Comparison of ENCODE assay signal across 21 cellular contexts in the genomic region with DNA sequence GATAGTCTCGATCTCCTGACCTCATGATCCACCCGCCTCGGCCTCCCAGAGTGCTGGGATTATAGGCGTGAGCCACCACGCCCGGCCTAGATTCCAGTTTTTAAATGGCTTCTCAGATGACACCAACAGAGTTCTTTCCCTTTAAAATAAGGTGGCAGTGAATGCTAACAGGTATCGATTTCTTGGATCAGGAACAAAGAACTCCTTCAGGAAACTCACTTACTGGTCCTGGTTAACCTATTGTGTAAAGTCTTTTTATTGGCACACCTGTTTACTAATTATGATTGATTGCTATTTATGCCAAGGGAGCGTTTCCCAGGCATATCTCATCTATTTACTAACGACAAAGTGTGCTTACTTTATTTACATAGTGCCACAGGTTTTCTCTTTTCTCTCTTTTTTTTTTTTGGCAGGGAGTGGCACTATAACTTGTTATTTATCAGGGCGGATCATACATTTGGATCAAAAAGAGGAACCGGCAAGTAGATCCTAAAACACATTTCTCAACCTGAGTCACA.
DNase-seq lines count a peak whose midpoint lies in the region; TF ChIP-seq lines count a peak whose summit lies in the region.
"Had no signal": no experiment of that assay in that cellular context is flagged by ENCODE, and none has a peak within 500 bp of the region (broad histone marks: within the 10 kb centered on the region; RNA-seq: fewer than 3 reads in every experiment).

No MANE protein-coding gene starts in this region.

- H3K9me3 ChIP-seq in SK-N-SH = no peaks in the 10 kb centered on the region
- H3K9me3 ChIP-seq: colonic mucosa, neutrophil had no signal

- peaks cover 12% of the 10 kb centered on the region for H3K4me1 Mint-ChIP-seq in progenitor cell of endocrine pancreas (ENCODE audit: low read depth)
- H3K4me1 Mint-ChIP-seq: activated naive CD4-positive, alpha-beta T cell treated with anti-CD3 and anti-CD28 coated beads, Interleukin-2, amount 50 U/mL, for 24 hours; CD4-positive, CD25-positive, alpha-beta regulatory T cell; memory B cell had no signal

- TF ChIP-seq CTCF in progenitor cell of endocrine pancreas (IDR thresholded peaks at IDR 0.05; ENCODE audit: unreplicated experiment) (no peak), SK-N-SH (IDR thresholded peaks at IDR 0.05) (no peak)

- H3K27ac Mint-ChIP-seq in progenitor cell of endocrine pancreas = peak overlapping the region; percentile 76
- H3K27ac Mint-ChIP-seq: activated CD4-positive, alpha-beta T cell treated with anti-CD3 and anti-CD28 coated beads, Interleukin-2, amount 10 ng/mL, durations not matched to agents 7 days and 5 days; activated naive CD4-positive, alpha-beta T cell treated with anti-CD3 and anti-CD28 coated beads, Interleukin-2, amount 50 U/mL, for 24 hours; CD4-positive, CD25-positive, alpha-beta regulatory T cell; memory B cell; T-helper 2 cell treated with Interferon-gamma antibody and Interleukin-4, amounts not matched to agents 5 μg/mL and 100 μg/mL, for 36 hours; type B pancreatic cell had no signal

- no peak for TF ChIP-seq EP300 in SK-N-SH (IDR thresholded peaks at IDR 0.05; ENCODE audit: borderline replicate concordance in 1 of 2, low read depth in 1 of 2, low read length in 1 of 2)

- H3K4me2 ChIP-seq in SK-N-SH = no peak overlapping the region

- no peaks in the 10 kb centered on the region for H3K36me3 ChIP-seq in SK-N-SH (replicated peaks in 1 of 2; ENCODE audit: control insufficient read depth in 1 of 2, insufficient read depth in 2 of 2, low read length in 1 of 2)
- H3K36me3 ChIP-seq: colonic mucosa, WERI-Rb-1 had no signal

- H3F3A ChIP-seq in SK-N-SH (replicated peaks; ENCODE audit: insufficient read depth) = no peaks in the 10 kb centered on the region

- H3K4me3 Mint-ChIP-seq in progenitor cell of endocrine pancreas (ENCODE audit: low read depth) = no peak overlapping the region
- H3K4me3 Mint-ChIP-seq: activated CD4-positive, alpha-beta T cell treated with anti-CD3 and anti-CD28 coated beads, Interleukin-2, amount 10 ng/mL, durations not matched to agents 7 days and 5 days; activated naive CD4-positive, alpha-beta T cell treated with anti-CD3 and anti-CD28 coated beads, Interleukin-2, amount 50 U/mL, for 24 hours; CD4-positive, CD25-positive, alpha-beta regulatory T cell; memory B cell; T-helper 2 cell treated with Interferon-gamma antibody and Interleukin-4, amounts not matched to agents 5 μg/mL and 100 μg/mL, for 36 hours; type B pancreatic cell had no signal

- no peak overlapping the region for H3K4me3 ChIP-seq in SK-N-SH (ENCODE audit: low read depth in 2 of 2, low read length in 1 of 2)
- H3K4me3 ChIP-seq: colonic mucosa had no signal

- no peak overlapping the region for H3K9ac ChIP-seq in SK-N-SH

- H3K36me3 Mint-ChIP-seq in progenitor cell of endocrine pancreas (ENCODE audit: insufficient read depth) = peaks cover 3% of the 10 kb centered on the region
- H3K36me3 Mint-ChIP-seq: activated naive CD4-positive, alpha-beta T cell treated with anti-CD3 and anti-CD28 coated beads, Interleukin-2, amount 50 U/mL, for 24 hours; CD4-positive, CD25-positive, alpha-beta regulatory T cell; memory B cell; type B pancreatic cell had no signal

- H3K27me3 ChIP-seq in SK-N-SH (ENCODE audit: insufficient read depth) = no peaks in the 10 kb centered on the region
- H3K27me3 ChIP-seq: colonic mucosa, neutrophil had no signal

- no peak overlapping the region for H2AFZ ChIP-seq in SK-N-SH (ENCODE audit: low read depth)

- no peak overlapping the region for H3K27ac ChIP-seq in SK-N-SH (ENCODE audit: low read depth in 2 of 2, low read length in 1 of 2)
- H3K27ac ChIP-seq: colonic mucosa, WERI-Rb-1 had no signal

- no peak for TF ChIP-seq RAD21 in SK-N-SH (IDR thresholded peaks at IDR 0.05; ENCODE audit: low read length)

- POLR2A ChIA-PET in SK-N-SH (lab: Yijun Ruan, JAX) = no interaction called here

- H3K4me1 ChIP-seq in SK-N-SH (ENCODE audit: control insufficient read depth in 1 of 2, insufficient read depth in 2 of 2, low read depth in 1 of 2, low read length in 1 of 2) = no peaks in the 10 kb centered on the region
- H3K4me1 ChIP-seq: colonic mucosa had no signal

- WGBS in SK-N-SH (ENCODE audit: low lambda C conversion rate) = 49% methylated on average over 10 of the region's 11 CpGs

- peaks cover 4% of the 10 kb centered on the region for H3K27me3 Mint-ChIP-seq in progenitor cell of endocrine pancreas
- H3K27me3 Mint-ChIP-seq: activated CD4-positive, alpha-beta T cell treated with anti-CD3 and anti-CD28 coated beads, Interleukin-2, amount 10 ng/mL, durations not matched to agents 7 days and 5 days; activated naive CD4-positive, alpha-beta T cell treated with anti-CD3 and anti-CD28 coated beads, Interleukin-2, amount 50 U/mL, for 24 hours; CD4-positive, CD25-positive, alpha-beta regulatory T cell had no signal

- DNase-seq in NCI-H1105 treated with DMSO at 0.1 percent for 48 hours (lab: John Stamatoyannopoulos, UW) (peak; percentile 96), NCI-H2029 (lab: John Stamatoyannopoulos, UW) (peak; percentile 81), NCI-H510A (lab: John Stamatoyannopoulos, UW) (peak; percentile 61), progenitor cell of endocrine pancreas (ENCODE audit: low spot score, unreplicated experiment) (no peak), SK-N-SH (no peak)
- DNase-seq in activated naive CD4-positive, alpha-beta T cell treated with anti-CD3 and anti-CD28 coated beads, Interleukin-2, amount 50 U/mL, for 16 hours = no peak
- DNase-seq in activated CD4-positive, alpha-beta T cell treated with anti-CD3 and anti-CD28 coated beads, Interleukin-2, amount 50 U/mL, for 4 hours = no peak
- DNase-seq: activated CD4-positive, alpha-beta T cell treated with anti-CD3 and anti-CD28 coated beads, Interleukin-2, amount 10 ng/mL, durations not matched to agents 7 days and 5 days; CD4-positive, CD25-positive, alpha-beta regulatory T cell; colonic mucosa; effector memory CD4-positive, alpha-beta T cell; erythroblast; left cardiac atrium; NCI-H524 treated with DMSO at 0.1 percent for 48 hours; stimulated activated CD4-positive, alpha-beta T cell treated with anti-CD3 and anti-CD28 coated beads, Interleukin-1b, Interleukin-23, amount 100 ng/mL, for 48 hours; WERI-Rb-1 had no signal

- peaks cover 4% of the 10 kb centered on the region for H3K9me3 Mint-ChIP-seq in progenitor cell of endocrine pancreas (ENCODE audit: low read depth)
- H3K9me3 Mint-ChIP-seq: activated naive CD4-positive, alpha-beta T cell treated with anti-CD3 and anti-CD28 coated beads, Interleukin-2, amount 50 U/mL, for 24 hours; memory B cell; T-helper 2 cell treated with Interferon-gamma antibody and Interleukin-4, amounts not matched to agents 5 μg/mL and 100 μg/mL, for 36 hours; type B pancreatic cell had no signal

- no peaks in the 10 kb centered on the region for H3K9me2 ChIP-seq in SK-N-SH

- CTCF ChIA-PET in SK-N-SH (lab: Yijun Ruan, JAX) = no interaction called here

- H4K20me1 ChIP-seq in SK-N-SH (ENCODE audit: insufficient read depth) = no peaks in the 10 kb centered on the region

- H3K79me2 ChIP-seq in SK-N-SH (ENCODE audit: insufficient read depth) = no peaks in the 10 kb centered on the region

TF ChIP-seq in SK-N-SH, 30 proteins besides CTCF, POLR2A, EP300 and RAD21:
- no peak for TF ChIP-seq SIN3A (IDR thresholded peaks at IDR 0.05; ENCODE audit: borderline replicate concordance, low read depth, low read length)
- no peak for TF ChIP-seq EZH2phosphoT487 (IDR thresholded peaks at IDR 0.05; ENCODE audit: borderline replicate concordance, low read depth)
- no peak for TF ChIP-seq TCF12 (IDR thresholded peaks at IDR 0.05)
- TF ChIP-seq MXI1 (IDR thresholded peaks at IDR 0.05; ENCODE audit: low read depth, low read length) = no peak
- no peak for TF ChIP-seq JUND (IDR thresholded peaks at IDR 0.05)
- TF ChIP-seq FOXM1 (IDR thresholded peaks at IDR 0.05; ENCODE audit: low read depth) = no peak

Comparison
In these comparisons a context has a peak if more than half of its experiments do, and no peak if none do; other contexts are left out.
1. DNase-seq: peak in NCI-H1105 treated with DMSO at 0.1 percent for 48 hours (single experiment), NCI-H2029 (single experiment) and NCI-H510A (single experiment); none in progenitor cell of endocrine pancreas (single experiment), activated naive CD4-positive, alpha-beta T cell treated with anti-CD3 and anti-CD28 coated beads, Interleukin-2, amount 50 U/mL, for 16 hours (single experiment), activated CD4-positive, alpha-beta T cell treated with anti-CD3 and anti-CD28 coated beads, Interleukin-2, amount 50 U/mL, for 4 hours (0 of 2) and SK-N-SH (single experiment).